Comparison of ENCODE assay signal across 16 cellular contexts in genomic region chr17:38976187-38976551, GRCh38. TPM values are rescaled to one million over a fixed set of nuclear protein-coding genes. Genes with fewer than 3 reads are reported as not detected.
DNase-seq lines count a peak whose midpoint lies in the region; ATAC-seq and TF ChIP-seq lines count a peak whose summit lies in the region.
"Not testable (repeated sequence)": the region's sequence is repeated elsewhere in the genome, so short reads cannot be mapped to it uniquely, and the experiment has no call there.
"Had no signal": no experiment of that assay in that cellular context is flagged by ENCODE, and none has a peak within 500 bp of the region (broad histone marks: within the 10 kb centered on the region; RNA-seq: fewer than 3 reads in every experiment).

No MANE protein-coding gene starts in this region.

- not testable (repeated sequence) for H3K4me2 ChIP-seq in DND-41 (ENCODE audit: insufficient read depth, low read length)

- not testable (repeated sequence) for TF ChIP-seq CTCF in DND-41 (IDR thresholded peaks at IDR 0.05; ENCODE audit: borderline replicate concordance, extremely low read depth, low read length, poor library complexity, severe bottlenecking); HL-60 (IDR thresholded peaks at IDR 0.05; ENCODE audit: insufficient read depth, low read length); lower lobe of right lung (IDR thresholded peaks at IDR 0.05)

- not testable (repeated sequence) for H3K9ac ChIP-seq in DND-41 (ENCODE audit: low read depth, low read length)

- not testable (repeated sequence) for H3K27me3 ChIP-seq in DND-41 (ENCODE audit: insufficient read depth, low read length, poor library complexity); HL-60 (ENCODE audit: insufficient read depth, poor library complexity, severe bottlenecking); lower lobe of right lung (ENCODE audit: low read depth)

- DNase-seq in DND-41 (peak; percentile 17), HL-60 (ENCODE audit: low read depth in 1 of 2, low spot score in 1 of 2) (peak; percentile 69 to 83), NCI-H226 (peak; percentile 54), SKM-1 treated with dmso at 0.1 percent for 144 hours (lab: John Stamatoyannopoulos, UW; ENCODE audit: unreplicated experiment) (peak; percentile 42), amniotic epithelial cell (ENCODE audit: low read depth) (peak; percentile 78), fibroblast of gingiva (ENCODE audit: low read depth) (peak; percentile 77)
- DNase-seq in lower lobe of right lung: not testable (repeated sequence)

- H3K4me1 ChIP-seq in DND-41 (ENCODE audit: insufficient read depth, low read length); lower lobe of right lung: not testable (repeated sequence)

- H3K79me2 ChIP-seq in DND-41 (ENCODE audit: insufficient read depth, low read length): not testable (repeated sequence)

- intact Hi-C loops in lower lobe of right lung (cut with DNase I): not testable (repeated sequence)

- H3K27ac ChIP-seq in DND-41 (ENCODE audit: low read length); lower lobe of right lung: not testable (repeated sequence)
- peak overlapping the region; percentile 71 for H3K27ac ChIP-seq in HL-60 (replicated peaks)

- H2AFZ ChIP-seq in DND-41 (ENCODE audit: low read depth, low read length): not testable (repeated sequence)

- not testable (repeated sequence) for H4K20me1 ChIP-seq in DND-41 (ENCODE audit: insufficient read depth, low read length)

- H3K36me3 ChIP-seq in DND-41 (ENCODE audit: insufficient read depth, low read length); lower lobe of right lung: not testable (repeated sequence)

- H3K9me3 ChIP-seq in DND-41 (ENCODE audit: insufficient read depth, low read length, severe bottlenecking); lower lobe of right lung: not testable (repeated sequence)

- not testable (repeated sequence) for H3K4me3 ChIP-seq in DND-41 (ENCODE audit: low read depth in 1 of 2, low read length in 2 of 2); HL-60 (replicated peaks; ENCODE audit: insufficient read depth, low read length); lower lobe of right lung

- ATAC-seq in DND-41 (ENCODE audit: insufficient read depth, low read depth) (peak; percentile 71), lower lobe of right lung (peak; percentile 52 to 57)

RNA-seq across cellular contexts. Expression of gene FBXO47, which starts 9.0 kb away (rescaled TPM):
- not detected for total RNA-seq in lower lobe of right lung
- total RNA-seq: activated CD4-positive, alpha-beta memory T cell treated with anti-CD3 and anti-CD28 coated beads for 36 hours; cardiac muscle cell; dermis blood vessel endothelial cell; endothelial cell of umbilical vein; lung; occipital lobe; smooth muscle cell; vagina; WTC11 had no signal
